In genomic region chr17:61221597-61222471, GRCh38 we compare ENCODE assay signal across 11 cellular contexts.
DNase-seq lines count a peak whose midpoint lies in the region; ATAC-seq and TF ChIP-seq lines count a peak whose summit lies in the region.
"Had no signal": no experiment of that assay in that cellular context is flagged by ENCODE, and none has a peak within 500 bp of the region (broad histone marks: within the 10 kb centered on the region; RNA-seq: fewer than 3 reads in every experiment).

No MANE protein-coding gene starts in this region.

- TF ChIP-seq CTCF in MM.1S (IDR thresholded peaks at IDR 0.05; ENCODE audit: low read length) (no peak), neutrophil (IDR thresholded peaks at IDR 0.05) (no peak), esophagus squamous epithelium (IDR thresholded peaks at IDR 0.05) (no peak)

- 84 to 91% methylated on average over 8 of the region's 8 CpGs for WGBS in esophagus squamous epithelium, 2 donors

- peaks cover 5% of the 10 kb centered on the region for H3F3A ChIP-seq in MM.1S (ENCODE audit: insufficient read depth, low read length)

- H3K9ac ChIP-seq in MM.1S (ENCODE audit: low read length) = no peak overlapping the region
- H3K9ac ChIP-seq: neural progenitor cell had no signal

- no peaks in the 10 kb centered on the region for H3K36me3 ChIP-seq in MM.1S (replicated peaks; ENCODE audit: insufficient read depth, low read length)
- H3K36me3 ChIP-seq in neutrophil = no peaks in the 10 kb centered on the region
- no peaks in the 10 kb centered on the region for H3K36me3 ChIP-seq in esophagus squamous epithelium
- H3K36me3 ChIP-seq: neural progenitor cell had no signal

- no peaks in the 10 kb centered on the region for H3K79me2 ChIP-seq in MM.1S (ENCODE audit: low read length)

- no peak overlapping the region for H2AFZ ChIP-seq in MM.1S (ENCODE audit: low read length)
- H2AFZ ChIP-seq: neural progenitor cell had no signal

- TF ChIP-seq POLR2A in esophagus squamous epithelium (IDR thresholded peaks at IDR 0.05) = no peak

- H3K9me3 ChIP-seq in MM.1S (replicated peaks; ENCODE audit: insufficient read depth, low read length) (no peaks in the 10 kb centered on the region), neutrophil (no peaks in the 10 kb centered on the region), esophagus squamous epithelium (no peaks in the 10 kb centered on the region)

- DNase-seq in NOMO-1 treated with DMSO at 0.1 percent for 48 hours (lab: John Stamatoyannopoulos, UW; ENCODE audit: unreplicated experiment) (peak; percentile 21), NOMO-1 treated with dmso at 0.1 percent for 144 hours (lab: John Stamatoyannopoulos, UW; ENCODE audit: unreplicated experiment) (no peak), MM.1S (peak; percentile 9), esophagus squamous epithelium (lab: John Stamatoyannopoulos, UW) (no peak), amniotic stem cell (lab: John Stamatoyannopoulos, UW) (no peak)
- peak; percentile 35 for DNase-seq in activated naive CD8-positive, alpha-beta T cell treated with anti-CD3 and anti-CD28 coated beads, Interleukin-2, amount 10 ng/mL, durations not matched to agents 7 days and 5 days
- DNase-seq: 8988T, NCI-H526 treated with DMSO at 0.1 percent for 48 hours had no signal

- peak overlapping the region; percentile 90 for H3K27ac Mint-ChIP-seq in activated naive CD8-positive, alpha-beta T cell treated with anti-CD3 and anti-CD28 coated beads, Interleukin-2, amount 10 ng/mL, durations not matched to agents 7 days and 5 days
- H3K27ac Mint-ChIP-seq: neural progenitor cell had no signal

- peak overlapping the region; percentile 70 for H3K4me3 Mint-ChIP-seq in activated naive CD8-positive, alpha-beta T cell treated with anti-CD3 and anti-CD28 coated beads, Interleukin-2, amount 10 ng/mL, durations not matched to agents 7 days and 5 days
- H3K4me3 Mint-ChIP-seq: neural progenitor cell had no signal

- H3K4me1 Mint-ChIP-seq in activated naive CD8-positive, alpha-beta T cell treated with anti-CD3 and anti-CD28 coated beads, Interleukin-2, amount 10 ng/mL, durations not matched to agents 7 days and 5 days = peaks cover 61% of the 10 kb centered on the region

- POLR2A ChIA-PET in activated naive CD8-positive, alpha-beta T cell treated with anti-CD3 and anti-CD28 coated beads, Interleukin-2, amount 10 ng/mL, durations not matched to agents 7 days and 5 days (lab: Charles Lee) = interaction anchor here (0.8 to 1.9 kb wide), 7 partner anchors 14 to 82 kb away, joined by 3 to 5 read pairs (median 4); no protein-coding TSS in a partner anchor

- H3K4me3 ChIP-seq in MM.1S (ENCODE audit: low read length) = no peak overlapping the region
- H3K4me3 ChIP-seq in neutrophil (ENCODE audit: low read depth in 1 of 2, low read length in 1 of 2) = no peak overlapping the region
- H3K4me3 ChIP-seq in esophagus squamous epithelium = no peak overlapping the region
- H3K4me3 ChIP-seq: neural progenitor cell had no signal

- H3K27me3 ChIP-seq in MM.1S (replicated peaks; ENCODE audit: insufficient read depth, low read length) (no peaks in the 10 kb centered on the region), neutrophil (no peaks in the 10 kb centered on the region), esophagus squamous epithelium (no peaks in the 10 kb centered on the region)
- H3K27me3 ChIP-seq: neural progenitor cell had no signal

- H3K4me2 ChIP-seq in MM.1S (ENCODE audit: low read depth, low read length) = peak overlapping the region; percentile 0; the same call in 1 of the 2 replicates
- H3K4me2 ChIP-seq: neural progenitor cell had no signal

- ATAC-seq in activated naive CD8-positive, alpha-beta T cell treated with anti-CD3 and anti-CD28 coated beads, Interleukin-2, amount 10 ng/mL, durations not matched to agents 7 days and 5 days (ENCODE audit: low read depth) = peak; percentile 62
- no peak for ATAC-seq in HG03378 (IDR thresholded peaks at IDR 0.05; ENCODE audit: unreplicated experiment)

- intact Hi-C loops in esophagus squamous epithelium (cut with DNase I) = no loop called here

- H3K27ac ChIP-seq in MM.1S (ENCODE audit: low read length) = no peak overlapping the region; the same call in 1 of the 2 replicates
- peak overlapping the region; percentile 68 for H3K27ac ChIP-seq in neutrophil
- no peak overlapping the region for H3K27ac ChIP-seq in esophagus squamous epithelium
- H3K27ac ChIP-seq: neural progenitor cell had no signal

- no peaks in the 10 kb centered on the region for H3K27me3 Mint-ChIP-seq in activated naive CD8-positive, alpha-beta T cell treated with anti-CD3 and anti-CD28 coated beads, Interleukin-2, amount 10 ng/mL, durations not matched to agents 7 days and 5 days

- H4K20me1 ChIP-seq in MM.1S (ENCODE audit: insufficient read depth, low read length) = no peaks in the 10 kb centered on the region

- H3K36me3 Mint-ChIP-seq in activated naive CD8-positive, alpha-beta T cell treated with anti-CD3 and anti-CD28 coated beads, Interleukin-2, amount 10 ng/mL, durations not matched to agents 7 days and 5 days = peaks cover 17% of the 10 kb centered on the region
- H3K36me3 Mint-ChIP-seq: neural progenitor cell had no signal

- no peaks in the 10 kb centered on the region for H3K9me2 ChIP-seq in MM.1S (replicated peaks; ENCODE audit: insufficient read depth, low read length)

- H3K9me3 Mint-ChIP-seq in activated naive CD8-positive, alpha-beta T cell treated with anti-CD3 and anti-CD28 coated beads, Interleukin-2, amount 10 ng/mL, durations not matched to agents 7 days and 5 days = peaks cover 4% of the 10 kb centered on the region
- H3K9me3 Mint-ChIP-seq: neural progenitor cell had no signal

- H3K4me1 ChIP-seq in MM.1S (ENCODE audit: low read length) (peaks cover 30% of the 10 kb centered on the region), neutrophil (ENCODE audit: control insufficient read depth in 1 of 2, insufficient read depth in 1 of 2, low read depth in 1 of 2, low read length in 1 of 2) (peaks cover 31 to 42% of the 10 kb centered on the region in 2 experiments), esophagus squamous epithelium (peaks cover 0 to 22% (median 9%) of the 10 kb centered on the region in 3 donors)
- H3K4me1 ChIP-seq: neural progenitor cell had no signal

Comparison
In these comparisons a context has a peak if more than half of its experiments do, and no peak if none do; other contexts are left out.
1. DNase-seq: peak in NOMO-1 treated with DMSO at 0.1 percent for 48 hours (single experiment), MM.1S (single experiment) and activated naive CD8-positive, alpha-beta T cell treated with anti-CD3 and anti-CD28 coated beads, Interleukin-2, amount 10 ng/mL, durations not matched to agents 7 days and 5 days (single experiment); none in NOMO-1 treated with dmso at 0.1 percent for 144 hours (single experiment), esophagus squamous epithelium (single experiment) and amniotic stem cell (single experiment).